Comparison of ENCODE assay signal across 11 cellular contexts in the genomic region with DNA sequence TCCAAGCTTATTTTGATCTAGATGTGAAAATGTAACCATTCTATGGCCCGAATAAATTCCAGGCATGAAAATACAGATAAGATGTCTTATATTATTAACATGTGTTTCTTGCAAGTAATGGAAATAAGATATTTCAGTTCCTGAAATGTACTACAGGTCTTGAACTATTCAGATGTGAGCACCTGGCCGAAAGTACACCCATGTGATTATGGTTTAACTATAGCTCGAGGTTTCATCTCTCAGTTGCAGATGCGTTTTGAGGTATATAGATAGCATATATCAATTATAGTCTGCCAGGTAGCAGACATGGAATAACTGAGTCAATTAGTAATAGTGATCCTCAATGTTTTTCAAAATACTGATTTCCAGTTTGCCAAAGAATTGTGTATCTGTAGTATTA.
A peak's percentile ranks its signal among the peaks of the same experiment; 100 is the strongest.
DNase-seq lines count a peak whose midpoint lies in the region; ATAC-seq and TF ChIP-seq lines count a peak whose summit lies in the region.
"Had no signal": no experiment of that assay in that cellular context is flagged by ENCODE, and none has a peak within 500 bp of the region (broad histone marks: within the 10 kb centered on the region; RNA-seq: fewer than 3 reads in every experiment).

No MANE protein-coding gene starts in this region.

- H3K27me3 ChIP-seq in uterus (no peaks in the 10 kb centered on the region), heart left ventricle (no peaks in the 10 kb centered on the region)
- H3K27me3 ChIP-seq: breast epithelium, Peyer's patch had no signal

- H3K9me3 ChIP-seq in uterus, result no peaks in the 10 kb centered on the region
- no peaks in the 10 kb centered on the region for H3K9me3 ChIP-seq in heart left ventricle
- H3K9me3 ChIP-seq: breast epithelium, Peyer's patch had no signal

- peak; percentile 41 for DNase-seq in activated naive CD4-positive, alpha-beta T cell treated with anti-CD3 and anti-CD28 coated beads for 36 hours
- no peak for DNase-seq in activated naive CD4-positive, alpha-beta T cell (lab: John Stamatoyannopoulos, UW)
- DNase-seq in uterus (no peak), ecto neural progenitor cell (ENCODE audit: low spot score) (no peak), heart left ventricle (no peak)
- no peak for DNase-seq in stimulated activated CD4-positive, alpha-beta T cell treated with anti-CD3 and anti-CD28 coated beads, Interleukin-4, amount 100 ng/mL, for 24 hours
- DNase-seq: activated CD4-positive, alpha-beta T cell treated with anti-CD3 and anti-CD28 coated beads for 48 hours had no signal

- peaks cover 2% of the 10 kb centered on the region for H3K9me3 Mint-ChIP-seq in activated naive CD4-positive, alpha-beta T cell treated with anti-CD3 and anti-CD28 coated beads for 36 hours

- no peak for TF ChIP-seq CTCF in uterus (IDR thresholded peaks at IDR 0.05)
- TF ChIP-seq CTCF in heart left ventricle (IDR thresholded peaks at IDR 0.05), result no peak

- peaks cover 3% of the 10 kb centered on the region for H3K36me3 Mint-ChIP-seq in activated naive CD4-positive, alpha-beta T cell treated with anti-CD3 and anti-CD28 coated beads for 36 hours (ENCODE audit: low read depth)

- CTCF ChIA-PET in activated naive CD4-positive, alpha-beta T cell treated with anti-CD3 and anti-CD28 coated beads for 36 hours (lab: Charles Lee), result interaction anchor here (1.0 to 1.6 kb wide), 3 partner anchors 9 to 26 kb away, joined by 5 to 7 read pairs (median 6); no protein-coding TSS in a partner anchor

- H3K4me3 Mint-ChIP-seq in activated naive CD4-positive, alpha-beta T cell treated with anti-CD3 and anti-CD28 coated beads for 36 hours, result peak overlapping the region; percentile 47

- ATAC-seq in HG02610 (IDR thresholded peaks at IDR 0.05; ENCODE audit: unreplicated experiment) (peak; percentile 92), HG03469 (IDR thresholded peaks at IDR 0.05; ENCODE audit: unreplicated experiment) (peak; percentile 97), heart left ventricle (no peak)

- TF ChIP-seq POLR2A in uterus (IDR thresholded peaks at IDR 0.05), result no peak
- no peak for TF ChIP-seq POLR2A in heart left ventricle (IDR thresholded peaks at IDR 0.05)

- no peaks in the 10 kb centered on the region for H3K36me3 ChIP-seq in uterus
- H3K36me3 ChIP-seq in heart left ventricle, result no peaks in the 10 kb centered on the region
- H3K36me3 ChIP-seq: breast epithelium, Peyer's patch had no signal

- WGBS in heart left ventricle, 4 donors, result 90 to 94% (median 91%) methylated on average over 4 of the region's 4 CpGs

- peak overlapping the region; percentile 59 for H3K27ac Mint-ChIP-seq in activated naive CD4-positive, alpha-beta T cell treated with anti-CD3 and anti-CD28 coated beads for 36 hours

- intact Hi-C loops in activated naive CD4-positive, alpha-beta T cell treated with anti-CD3 and anti-CD28 coated beads for 36 hours (cut with micrococcal nuclease), result loop anchor here (1.0 to 2.0 kb wide), 6 partner anchors 10 to 186 kb away; partner anchors contain the start of genes DDIAS, PRCP and RAB30
- intact Hi-C loops in uterus (cut with DNase I; ENCODE audit: low total_unique reads) (no loop called here), heart left ventricle (cut with DNase I) (loop anchor here in 1 of 10 donors (5.0 kb wide), 1 partner anchor 102 kb away; the partner anchor contains the start of gene RAB30)

- H3K27ac ChIP-seq in uterus (no peak overlapping the region), heart left ventricle (no peak overlapping the region)
- H3K27ac ChIP-seq: breast epithelium had no signal

- H3K4me1 ChIP-seq in uterus (no peaks in the 10 kb centered on the region), heart left ventricle (no peaks in the 10 kb centered on the region)
- H3K4me1 ChIP-seq: breast epithelium, Peyer's patch had no signal

- no peak overlapping the region for H3K4me3 ChIP-seq in uterus
- no peak overlapping the region for H3K4me3 ChIP-seq in heart left ventricle
- H3K4me3 ChIP-seq: breast epithelium, Peyer's patch had no signal

- H3K27me3 Mint-ChIP-seq in activated naive CD4-positive, alpha-beta T cell treated with anti-CD3 and anti-CD28 coated beads for 36 hours (ENCODE audit: low read depth), result no peaks in the 10 kb centered on the region

- peaks cover 50% of the 10 kb centered on the region for H3K4me1 Mint-ChIP-seq in activated naive CD4-positive, alpha-beta T cell treated with anti-CD3 and anti-CD28 coated beads for 36 hours (ENCODE audit: low read depth)

Comparison
In these comparisons a context has a peak if more than half of its experiments do, and no peak if none do; other contexts are left out.
1. ATAC-seq: peak in HG02610 (single experiment) and HG03469 (single experiment); none in heart left ventricle (0 of 4).